Comparison of ENCODE assay signal across 3 cellular contexts in genomic region chr18:55078289-55078916, GRCh38.
TF ChIP-seq lines count a peak whose summit lies in the region.

No MANE protein-coding gene starts in this region.

TF ChIP-seq in A549, 52 proteins besides CTCF, POLR2A, EP300 and RAD21:
- TF ChIP-seq POLR2AphosphoS2 (conservative IDR thresholded peaks at IDR 0.05; ENCODE audit: low read length) (no peak), ATOH8 (CRISPR knock-in tag; IDR thresholded peaks at IDR 0.05; ENCODE audit: low read depth) (no peak), REST (IDR thresholded peaks at IDR 0.05) (no peak), USF2 (IDR thresholded peaks at IDR 0.05) (no peak), EHF (CRISPR knock-in tag; IDR thresholded peaks at IDR 0.05) (no peak), ZSCAN20 (CRISPR knock-in tag; IDR thresholded peaks at IDR 0.05) (no peak), KDM5A (IDR thresholded peaks at IDR 0.05) (no peak), CHD2 (IDR thresholded peaks at IDR 0.05; ENCODE audit: low read length, partially characterized antibody) (no peak), NR3C1 (IDR thresholded peaks at IDR 0.05) (no peak), RFX5 (IDR thresholded peaks at IDR 0.05) (no peak), PHF8 (IDR thresholded peaks at IDR 0.05; ENCODE audit: borderline replicate concordance, low read depth) (no peak)

TF ChIP-seq in GM23338, 12 proteins besides CTCF, POLR2A, EP300 and RAD21 (continues in another document):
- TF ChIP-seq EZH2phosphoT487 (IDR thresholded peaks at IDR 0.05; ENCODE audit: unreplicated experiment) = no peak
- TF ChIP-seq ETS1 (IDR thresholded peaks at IDR 0.05) = no peak
- no peak for TF ChIP-seq EZH2 (IDR thresholded peaks at IDR 0.05; ENCODE audit: low read depth, unreplicated experiment)
- TF ChIP-seq ZNF462 (CRISPR knock-in tag; IDR thresholded peaks at IDR 0.05) = no peak
- TF ChIP-seq REST (IDR thresholded peaks at IDR 0.05; ENCODE audit: unreplicated experiment) = no peak
- TF ChIP-seq ZNF114 (CRISPR knock-in tag; IDR thresholded peaks at IDR 0.05) = no peak
- no peak for TF ChIP-seq CREB1 (CRISPR knock-in tag; IDR thresholded peaks at IDR 0.05; ENCODE audit: low read depth)
- no peak for TF ChIP-seq POLR2AphosphoS5 (IDR thresholded peaks at IDR 0.05; ENCODE audit: low read depth)
- no peak for TF ChIP-seq STAT1 (IDR thresholded peaks at IDR 0.05; ENCODE audit: unreplicated experiment)

TF ChIP-seq in endothelial cell of umbilical vein, 7 proteins besides CTCF, POLR2A, EP300 and RAD21:
- TF ChIP-seq EZH2 (IDR thresholded peaks at IDR 0.05; ENCODE audit: borderline replicate concordance, low read depth, low read length, severe bottlenecking) = no peak
